Comparison of ENCODE assay signal across 28 cellular contexts in the genomic region with DNA sequence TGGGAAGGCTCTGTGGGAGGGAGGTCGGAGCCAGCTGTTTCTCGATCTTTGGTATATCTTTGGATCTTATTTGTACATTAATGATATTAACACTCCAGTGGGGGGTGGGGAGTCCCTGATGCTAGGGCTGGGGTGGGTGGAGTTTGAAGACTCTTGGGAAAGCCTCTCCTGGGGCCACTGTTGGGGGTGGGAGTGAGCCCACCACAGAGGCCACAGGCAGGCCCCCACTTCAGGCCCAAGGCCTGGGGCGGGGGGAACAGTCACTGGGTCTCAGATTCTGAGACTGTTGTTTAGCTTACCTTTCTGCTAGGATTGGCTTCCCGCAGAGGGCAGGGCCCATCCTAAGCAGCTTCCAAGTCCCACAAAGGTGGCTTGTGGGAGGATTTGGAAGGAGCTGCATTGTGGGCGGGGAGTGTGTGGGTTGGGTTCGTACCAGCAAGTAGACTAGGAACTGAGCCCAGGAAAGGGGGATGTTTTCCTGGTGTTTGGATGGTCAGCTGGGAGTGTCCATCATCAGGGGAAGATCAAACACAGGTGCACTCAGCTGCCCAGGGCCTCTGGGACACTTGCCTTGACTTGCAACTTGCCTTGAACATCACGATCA. TPM values are rescaled to one million over a fixed set of nuclear protein-coding genes. Genes with fewer than 3 reads are reported as not detected.
DNase-seq lines count a peak whose midpoint lies in the region; ATAC-seq and TF ChIP-seq lines count a peak whose summit lies in the region.
"Had no signal": no experiment of that assay in that cellular context is flagged by ENCODE, and none has a peak within 500 bp of the region (broad histone marks: within the 10 kb centered on the region; RNA-seq: fewer than 3 reads in every experiment).

No MANE protein-coding gene starts in this region.

- no peak overlapping the region for H3K9ac ChIP-seq in neural progenitor cell
- H3K9ac ChIP-seq: KMS-11, parathyroid adenoma had no signal

- H3K4me1 Mint-ChIP-seq in activated T-helper 17 cell treated with anti-CD3 and anti-CD28 coated beads, Interleukin-2, amount 50 U/mL, for 72 hours, result no peaks in the 10 kb centered on the region
- peaks cover 29% of the 10 kb centered on the region for H3K4me1 Mint-ChIP-seq in neural progenitor cell
- H3K4me1 Mint-ChIP-seq: activated naive CD8-positive, alpha-beta T cell treated with anti-CD3 and anti-CD28 coated beads, Interleukin-2, amount 50 U/mL, for 24 hours had no signal

- peaks cover 62% of the 10 kb centered on the region for H3K36me3 Mint-ChIP-seq in activated T-helper 17 cell treated with anti-CD3 and anti-CD28 coated beads, Interleukin-2, amount 50 U/mL, for 72 hours (ENCODE audit: low read depth)
- peaks cover 17% of the 10 kb centered on the region for H3K36me3 Mint-ChIP-seq in neural progenitor cell

- H3K4me2 ChIP-seq in neural progenitor cell, result no peak overlapping the region
- H3K4me2 ChIP-seq: hepatocyte, KMS-11 had no signal

- no peaks in the 10 kb centered on the region for H3K9me3 ChIP-seq in neural progenitor cell (ENCODE audit: low read depth)
- H3K9me3 ChIP-seq: BE2C, esophagus muscularis mucosa, left lung, right lobe of liver had no signal

- no peaks in the 10 kb centered on the region for H3K27me3 ChIP-seq in neural progenitor cell
- H3K27me3 ChIP-seq: BE2C, hepatocyte, left lung, right lobe of liver had no signal

- no peak overlapping the region for H3K4me3 Mint-ChIP-seq in activated T-helper 17 cell treated with anti-CD3 and anti-CD28 coated beads, Interleukin-2, amount 50 U/mL, for 72 hours
- no peak overlapping the region for H3K4me3 Mint-ChIP-seq in neural progenitor cell
- H3K4me3 Mint-ChIP-seq: activated naive CD8-positive, alpha-beta T cell treated with anti-CD3 and anti-CD28 coated beads, Interleukin-2, amount 50 U/mL, for 24 hours; mesothelial cell of epicardium; nephron had no signal

- H3K4me1 ChIP-seq in neural progenitor cell, result peaks cover 27% of the 10 kb centered on the region
- H3K4me1 ChIP-seq: BE2C, esophagus muscularis mucosa, left lung, right lobe of liver had no signal

- TF ChIP-seq CTCF in neural progenitor cell (IDR thresholded peaks at IDR 0.05), result no peak

- no peak overlapping the region for H2AFZ ChIP-seq in neural progenitor cell (replicated peaks)
- H2AFZ ChIP-seq: hepatocyte, parathyroid adenoma had no signal

- no peaks in the 10 kb centered on the region for H3K9me3 Mint-ChIP-seq in activated T-helper 17 cell treated with anti-CD3 and anti-CD28 coated beads, Interleukin-2, amount 50 U/mL, for 72 hours
- no peaks in the 10 kb centered on the region for H3K9me3 Mint-ChIP-seq in neural progenitor cell
- H3K9me3 Mint-ChIP-seq: activated naive CD8-positive, alpha-beta T cell treated with anti-CD3 and anti-CD28 coated beads, Interleukin-2, amount 50 U/mL, for 24 hours; mesothelial cell of epicardium; nephron had no signal

- no peaks in the 10 kb centered on the region for H3K79me2 ChIP-seq in neural progenitor cell (ENCODE audit: low read depth)
- H3K79me2 ChIP-seq: hepatocyte had no signal

- H3K27ac ChIP-seq in neural progenitor cell, result peak overlapping the region; percentile 21
- H3K27ac ChIP-seq: esophagus muscularis mucosa, hepatocyte, KMS-11, left lung, parathyroid adenoma, right lobe of liver, WERI-Rb-1 had no signal

- peak; percentile 17 for DNase-seq in Right ventricle myocardium superior
- no peak for DNase-seq in left ventricle myocardium superior
- no peak for DNase-seq in neural progenitor cell (ENCODE audit: low spot score)
- DNase-seq in GM03348 (ENCODE audit: low spot score), result no peak
- DNase-seq in stimulated activated CD4-positive, alpha-beta T cell treated with anti-CD3 and anti-CD28 coated beads, Interleukin-15, amount 100 ng/mL, for 24 hours, result no peak
- DNase-seq: activated CD4-positive, alpha-beta T cell treated with anti-CD3 and anti-CD28 coated beads, Interleukin-2, amount 50 U/mL, for 1 hour; activated effector memory CD4-positive, alpha-beta T cell treated with Interleukin-2 at 50 U/mL for 16 hours; activated naive CD8-positive, alpha-beta T cell treated with anti-CD3 and anti-CD28 coated beads, Interleukin-2, amount 50 U/mL, for 24 hours; BE2C; COR-L47; effector CD8-positive, alpha-beta T cell; GDM1; left lung; MV-4-11; NCI-H187; right lobe of liver; T-helper 9 cell; WERI-Rb-1 had no signal

- H3K27ac Mint-ChIP-seq in activated T-helper 17 cell treated with anti-CD3 and anti-CD28 coated beads, Interleukin-2, amount 50 U/mL, for 72 hours, result peak overlapping the region; percentile 9
- H3K27ac Mint-ChIP-seq in neural progenitor cell, result no peak overlapping the region
- H3K27ac Mint-ChIP-seq: activated naive CD8-positive, alpha-beta T cell treated with anti-CD3 and anti-CD28 coated beads, Interleukin-2, amount 50 U/mL, for 24 hours; mesothelial cell of epicardium; nephron had no signal

- no peak for ATAC-seq in Right ventricle myocardium superior (ENCODE audit: poor library complexity)
- no peak for ATAC-seq in left ventricle myocardium superior
- no peak for ATAC-seq in activated T-helper 17 cell treated with anti-CD3 and anti-CD28 coated beads, Interleukin-2, amount 50 U/mL, for 72 hours (replicated peaks)
- ATAC-seq in GM21423 (IDR thresholded peaks at IDR 0.05; ENCODE audit: unreplicated experiment), result no peak
- no peak for ATAC-seq in GM19328 (IDR thresholded peaks at IDR 0.05; ENCODE audit: unreplicated experiment)
- ATAC-seq: activated naive CD8-positive, alpha-beta T cell treated with anti-CD3 and anti-CD28 coated beads, Interleukin-2, amount 50 U/mL, for 24 hours; left lung; Right ventricle myocardium inferior had no signal

- no peak overlapping the region for H3K4me3 ChIP-seq in neural progenitor cell
- H3K4me3 ChIP-seq: esophagus muscularis mucosa, hepatocyte, left lung, right lobe of liver had no signal

- H3F3A ChIP-seq in neural progenitor cell (ENCODE audit: low read depth), result peaks cover 12% of the 10 kb centered on the region

- H3K36me3 ChIP-seq in neural progenitor cell, result no peaks in the 10 kb centered on the region

- no peaks in the 10 kb centered on the region for H3K27me3 Mint-ChIP-seq in activated T-helper 17 cell treated with anti-CD3 and anti-CD28 coated beads, Interleukin-2, amount 50 U/mL, for 72 hours
- peaks cover 5% of the 10 kb centered on the region for H3K27me3 Mint-ChIP-seq in neural progenitor cell (ENCODE audit: insufficient read depth, low read depth)
- H3K27me3 Mint-ChIP-seq: activated naive CD8-positive, alpha-beta T cell treated with anti-CD3 and anti-CD28 coated beads, Interleukin-2, amount 50 U/mL, for 24 hours had no signal

- intact Hi-C loops in Right ventricle myocardium superior (cut with DNase I) (no loop called here), left ventricle myocardium superior (cut with micrococcal nuclease) (no loop called here)

- no peaks in the 10 kb centered on the region for H4K20me1 ChIP-seq in neural progenitor cell (ENCODE audit: low read depth)

RNA-seq across cellular contexts. Expression of gene YKT6, which starts 11.9 kb away (rescaled TPM):
- total RNA-seq in Right ventricle myocardium superior, result 48.9 TPM
- 58.4 TPM for total RNA-seq in left ventricle myocardium superior
- 10 to 100 TPM; 34.4 to 66.8 TPM for total RNA-seq in activated T-helper 17 cell treated with anti-CD3 and anti-CD28 coated beads, Interleukin-2, amount 50 U/mL, for 72 hours
- 43.8 and 69.2 TPM in 2 replicates for total RNA-seq in neural progenitor cell (ENCODE audit: low replicate concordance)

RNA-seq across cellular contexts. Expression of gene GCK, which starts 23.4 kb away (rescaled TPM):
- total RNA-seq in Right ventricle myocardium superior (1.3 TPM), left ventricle myocardium superior (1.4 TPM), neural progenitor cell (ENCODE audit: low replicate concordance) (0.15 TPM in 1 of 2 replicates, not detected in the other)
- total RNA-seq in activated T-helper 17 cell treated with anti-CD3 and anti-CD28 coated beads, Interleukin-2, amount 50 U/mL, for 72 hours, result 1 to 10 TPM in 1 of 2 donors, under 1 TPM in 1; 0.58 to 1.2 TPM
